Comparison of ENCODE assay signal across 21 cellular contexts in genomic region chr1:183407474-183407873, GRCh38. TPM values are rescaled to one million over a fixed set of nuclear protein-coding genes. Genes with fewer than 3 reads are reported as not detected.
"Had no signal": no experiment of that assay in that cellular context is flagged by ENCODE, and none has a peak within 500 bp of the region (broad histone marks: within the 10 kb centered on the region; RNA-seq: fewer than 3 reads in every experiment).

No MANE protein-coding gene starts in this region.

- H3K9me3 ChIP-seq: SJCRH30 had no signal

- H3K4me1 ChIP-seq: SJCRH30 had no signal

- H3K36me3 ChIP-seq: SJCRH30 had no signal

- ATAC-seq: HepG2, K562, SK-N-SH treated with all-trans-retinoic acid at 6 μM for 48 hours had no signal

- H3K27me3 ChIP-seq: SJCRH30 had no signal

- H3K4me3 ChIP-seq: K562, SJCRH30 had no signal

- DNase-seq: NCI-H1092; NCI-H1105 treated with DMSO at 0.1 percent for 48 hours; NCI-H1417 treated with DMSO at 0.1 percent for 48 hours; NCI-H146; NCI-H1694 treated with DMSO at 0.1 percent for 48 hours; NCI-H1930; NCI-H2081; NCI-H2107; NCI-H2227 treated with DMSO at 0.1 percent for 48 hours; NCI-H524; NCI-H526 treated with DMSO at 0.1 percent for 48 hours; NCI-H748 treated with DMSO at 0.1 percent for 48 hours; NK-92 treated with Interleukin-12 subunit alpha and Interleukin-12 subunit beta, amount 100 ng/mL, for 24 hours; OCI-M1; RPMI8226; SHP77 treated with DMSO at 0.1 percent for 48 hours; SJCRH30 had no signal

- H3K27ac ChIP-seq: SJCRH30 had no signal

RNA-seq across cellular contexts. Expression of gene NMNAT2, which starts 10.7 kb away (rescaled TPM):
- total RNA-seq: HepG2, K562, SJCRH30 had no signal
- polyA plus RNA-seq: HepG2, IgD-negative memory B cell, K562 had no signal
